1 cellular context compared by ENCODE assay signal in the genomic region with DNA sequence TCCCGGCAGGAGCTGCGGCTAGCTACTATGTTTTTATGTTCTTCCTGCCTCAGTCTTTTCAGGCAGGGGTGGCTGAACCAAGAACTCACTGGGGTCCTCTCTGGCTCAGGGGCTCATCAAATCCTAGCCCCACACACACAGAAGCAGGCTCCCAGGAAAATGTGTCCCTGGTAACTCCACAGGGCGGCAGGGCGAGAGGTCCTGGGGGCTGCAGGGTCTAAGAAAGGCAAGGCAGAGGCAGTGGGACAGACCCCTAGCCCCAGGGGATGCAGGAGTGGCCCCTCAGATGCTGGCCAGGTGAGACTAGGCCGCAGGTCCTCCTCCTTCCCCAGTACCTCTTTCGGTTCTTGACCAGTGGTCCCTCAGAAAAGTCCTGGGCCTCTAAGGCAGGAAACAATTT.
TF ChIP-seq lines count a peak whose summit lies in the region.

No MANE protein-coding gene starts in this region.

TF ChIP-seq in endothelial cell of umbilical vein, 7 proteins besides CTCF, POLR2A, EP300 and RAD21:
- TF ChIP-seq, protein P1, sequence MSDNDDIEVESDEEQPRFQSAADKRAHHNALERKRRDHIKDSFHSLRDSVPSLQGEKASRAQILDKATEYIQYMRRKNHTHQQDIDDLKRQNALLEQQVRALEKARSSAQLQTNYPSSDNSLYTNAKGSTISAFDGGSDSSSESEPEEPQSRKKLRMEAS (IDR thresholded peaks at IDR 0.05; ENCODE audit: insufficient read depth, insufficient read length), result no peak
